ENCODE assay signal across 7 cellular contexts in the genomic region with DNA sequence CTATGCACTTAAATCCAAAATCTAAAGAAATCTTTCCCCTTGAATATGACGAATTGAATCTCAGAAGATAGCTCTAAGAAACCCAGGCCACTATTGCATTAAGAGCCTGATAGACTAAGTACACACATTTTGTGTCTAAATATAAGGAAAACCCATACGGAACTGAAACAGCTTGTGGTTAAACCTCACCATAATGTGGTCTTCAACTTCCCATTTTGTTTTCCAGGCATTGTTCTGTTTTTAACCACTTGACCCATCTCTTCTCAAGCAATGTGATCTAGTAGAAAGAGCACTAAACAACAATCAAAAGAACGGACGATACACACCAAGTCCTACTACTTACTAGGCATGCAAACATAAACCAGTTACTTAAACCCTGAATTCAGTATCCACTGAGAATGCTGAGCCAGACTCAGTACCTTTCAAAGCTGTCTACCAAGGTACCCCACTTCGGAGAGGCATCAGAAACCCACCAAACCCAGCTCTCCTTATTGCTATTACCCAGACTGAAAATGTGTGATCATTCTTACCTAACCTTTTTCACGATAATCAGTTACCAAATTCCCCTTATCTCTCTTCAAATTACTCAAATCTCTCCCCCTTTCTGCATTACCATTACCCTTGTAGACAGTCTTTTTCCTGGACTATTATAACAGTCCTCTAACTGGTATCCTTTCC. TPM values are rescaled to one million over a fixed set of nuclear protein-coding genes. Genes with fewer than 3 reads are reported as not detected.
DNase-seq lines count a peak whose midpoint lies in the region; ATAC-seq and TF ChIP-seq lines count a peak whose summit lies in the region.

No MANE protein-coding gene starts in this region.

- ATAC-seq in GM19025 (IDR thresholded peaks at IDR 0.05; ENCODE audit: low read depth, unreplicated experiment) (peak; percentile 52), HG02763 (IDR thresholded peaks at IDR 0.05; ENCODE audit: unreplicated experiment) (peak; percentile 75), psoas muscle (no peak)

- H3K9me3 ChIP-seq in psoas muscle, result no peaks in the 10 kb centered on the region

- peaks cover 3 to 21% of the 10 kb centered on the region in 2 donors for H3K36me3 ChIP-seq in psoas muscle (ENCODE audit: insufficient read depth in 1 of 2, low read depth in 1 of 2)

- H3K4me1 ChIP-seq in psoas muscle, result peaks cover 77% of the 10 kb centered on the region

- peak; percentile 87 for DNase-seq in RPMI8226
- DNase-seq in psoas muscle, result no peak
- DNase-seq in SW 1271 (lab: John Stamatoyannopoulos, UW), result no peak
- DNase-seq in inferior parietal cortex (ENCODE audit: extremely low spot score), result no peak
- DNase-seq in NCI-H524 treated with DMSO at 0.1 percent for 48 hours (lab: John Stamatoyannopoulos, UW), result no peak

- intact Hi-C loops in psoas muscle (cut with DNase I), result no loop called here

- H3K27ac ChIP-seq in psoas muscle, result peak overlapping the region; percentile 39

- no peaks in the 10 kb centered on the region for H3K27me3 ChIP-seq in psoas muscle (ENCODE audit: insufficient read depth in 3 of 3, low read length in 2 of 3)

- 82 to 90% (median 85%) methylated on average over 6 of the region's 6 CpGs for WGBS in psoas muscle, 3 donors

- no peak overlapping the region for H3K4me3 ChIP-seq in psoas muscle

- no peak for TF ChIP-seq CTCF in psoas muscle (IDR thresholded peaks at IDR 0.05)

RNA-seq across cellular contexts. Expression of a gene that starts 12.8 kb away (rescaled TPM):
- total RNA-seq in psoas muscle, result 10 to 100 TPM; 47.4 to 62.0 (median 59.4) TPM
- polyA plus RNA-seq in psoas muscle, result 10 to 100 TPM in 1 of 3 donors, 1 to 10 TPM in 2; 6.8 to 29.6 (median 9.8) TPM

Comparison
In these comparisons a context has a peak if more than half of its experiments do, and no peak if none do; other contexts are left out.
1. ATAC-seq: peak in GM19025 (single experiment) and HG02763 (single experiment); none in psoas muscle (0 of 4).